Comparison of ENCODE assay signal across 8 cellular contexts in genomic region chr10:110221721-110222261, GRCh38. TPM values are rescaled to one million over a fixed set of nuclear protein-coding genes. Genes with fewer than 3 reads are reported as not detected.
DNase-seq lines count a peak whose midpoint lies in the region; ATAC-seq and TF ChIP-seq lines count a peak whose summit lies in the region.

No MANE protein-coding gene starts in this region.

- ATAC-seq in GM21825 (IDR thresholded peaks at IDR 0.05; ENCODE audit: unreplicated experiment) (peak; percentile 61), HG02970 (IDR thresholded peaks at IDR 0.05; ENCODE audit: low FRiP score, unreplicated experiment) (no peak)

- in situ Hi-C loops in KBM-7 (cut with MboI; ENCODE audit: low pct_unique_long_range_greater_than_20kb, low sequenced_read_pairs), result no loop called here

- no peaks in the 10 kb centered on the region for H3K27me3 ChIP-seq in ascending aorta
- H3K27me3 ChIP-seq in hepatocyte, result no peaks in the 10 kb centered on the region

- H3K9me2 ChIP-seq in hepatocyte (replicated peaks; ENCODE audit: insufficient read depth), result no peaks in the 10 kb centered on the region

- peaks cover 42% of the 10 kb centered on the region for H3K79me2 ChIP-seq in hepatocyte

- H3K4me3 ChIP-seq in ascending aorta (peak overlapping the region; percentile 40 to 62), hepatocyte (peak overlapping the region; percentile 8), retinal pigment epithelial cell (ENCODE audit: low read length) (peak overlapping the region; percentile 53)

- H3K4me2 ChIP-seq in hepatocyte, result peak overlapping the region; percentile 79

- TF ChIP-seq CTCF in ascending aorta (IDR thresholded peaks at IDR 0.05) (peak in 1 of 3 experiments; percentile 25), hepatocyte (IDR thresholded peaks at IDR 0.05; ENCODE audit: poor library complexity) (peak; percentile 47), retinal pigment epithelial cell (conservative IDR thresholded peaks at IDR 0.05; ENCODE audit: low read depth, low read length) (peak; percentile 41)

- WGBS in hepatocyte (ENCODE audit: low lambda C conversion rate, missing lambda C conversion rate), result 3% methylated on average over 20 of the region's 20 CpGs

- intact Hi-C loops in ascending aorta (cut with DNase I), result loop anchor here (1.0 to 5.0 kb wide), 2 partner anchors 10 to 696 kb away; partner anchors contain the start of genes BBIP1 and SHOC2

- peak overlapping the region; percentile 88 to 90 for H3K27ac ChIP-seq in ascending aorta
- H3K27ac ChIP-seq in hepatocyte, result peak overlapping the region; percentile 50

- peak; percentile 95 for DNase-seq in EL
- peak; percentile 81 for DNase-seq in KBM-7
- DNase-seq in T-helper 2 cell, result peak in 4 of 5 experiments; percentile 58 to 86 (median 66)
- peak; percentile 88 to 96 for DNase-seq in ascending aorta (ENCODE audit: low spot score in 2 of 2)
- peak; percentile 89 for DNase-seq in hepatocyte (ENCODE audit: low spot score)
- peak; percentile 60 for DNase-seq in retinal pigment epithelial cell (ENCODE audit: low read depth)

- no peaks in the 10 kb centered on the region for H3K36me3 ChIP-seq in ascending aorta
- no peaks in the 10 kb centered on the region for H3K36me3 ChIP-seq in hepatocyte (replicated peaks; ENCODE audit: insufficient read depth, low read depth)

- peaks cover 0 to 28% of the 10 kb centered on the region in 2 donors for H3K4me1 ChIP-seq in ascending aorta
- peaks cover 19% of the 10 kb centered on the region for H3K4me1 ChIP-seq in hepatocyte (ENCODE audit: insufficient read depth)

- H4K20me1 ChIP-seq in hepatocyte (ENCODE audit: insufficient read depth, poor library complexity, severe bottlenecking), result no peaks in the 10 kb centered on the region

- H3K9me3 ChIP-seq in ascending aorta (no peaks in the 10 kb centered on the region), hepatocyte (ENCODE audit: low read depth) (no peaks in the 10 kb centered on the region)

- H2AFZ ChIP-seq in hepatocyte, result peak overlapping the region; percentile 27

RNA-seq across cellular contexts. Expression of gene MXI1, which starts 14.4 kb away (rescaled TPM):
- total RNA-seq in ascending aorta (95.0 TPM), hepatocyte (13.2 and 14.2 TPM in 2 replicates)
- polyA plus RNA-seq in hepatocyte, result 14.1 and 14.8 TPM in 2 replicates
